1 cellular context compared by ENCODE assay signal in genomic region chr2:231890896-231891513, GRCh38.
TF ChIP-seq lines count a peak whose summit lies in the region.

No MANE protein-coding gene starts in this region.

TF ChIP-seq in GM23338, 12 proteins besides CTCF, POLR2A, EP300 and RAD21 (continued from another document):
- no peak for TF ChIP-seq REST (IDR thresholded peaks at IDR 0.05; ENCODE audit: unreplicated experiment)
- no peak for TF ChIP-seq ZNF114 (CRISPR knock-in tag; IDR thresholded peaks at IDR 0.05)
- no peak for TF ChIP-seq POLR2AphosphoS5 (IDR thresholded peaks at IDR 0.05; ENCODE audit: low read depth)
- no peak for TF ChIP-seq JUNB (IDR thresholded peaks at IDR 0.05; ENCODE audit: unreplicated experiment)
- TF ChIP-seq CREB1 (CRISPR knock-in tag; IDR thresholded peaks at IDR 0.05; ENCODE audit: low read depth): no peak
- no peak for TF ChIP-seq ETS1 (IDR thresholded peaks at IDR 0.05)
- TF ChIP-seq ZNF331 (CRISPR knock-in tag; IDR thresholded peaks at IDR 0.05; ENCODE audit: low read depth): no peak
- TF ChIP-seq NANOG (IDR thresholded peaks at IDR 0.05; ENCODE audit: borderline replicate concordance): no peak
- no peak for TF ChIP-seq EZH2phosphoT487 (IDR thresholded peaks at IDR 0.05; ENCODE audit: unreplicated experiment)
- no peak for TF ChIP-seq EZH2 (IDR thresholded peaks at IDR 0.05; ENCODE audit: low read depth, unreplicated experiment)
